ENCODE assay signal across 9 cellular contexts in genomic region chr5:55226027-55226933, GRCh38. TPM values are rescaled to one million over a fixed set of nuclear protein-coding genes. Genes with fewer than 3 reads are reported as not detected.
DNase-seq lines count a peak whose midpoint lies in the region; ATAC-seq and TF ChIP-seq lines count a peak whose summit lies in the region.
"Had no signal": no experiment of that assay in that cellular context is flagged by ENCODE, and none has a peak within 500 bp of the region (broad histone marks: within the 10 kb centered on the region; RNA-seq: fewer than 3 reads in every experiment).

No MANE protein-coding gene starts in this region.

- ATAC-seq in HG02678 (IDR thresholded peaks at IDR 0.05; ENCODE audit: unreplicated experiment) (peak; percentile 54), right lobe of liver (peak; percentile 50 to 57 (median 54))
- peak; percentile 61 for ATAC-seq in central memory CD8-positive, alpha-beta T cell (replicated peaks; ENCODE audit: extremely low read depth, poor library complexity, severe bottlenecking)
- ATAC-seq in stimulated activated naive CD8-positive, alpha-beta T cell treated with anti-CD3 and anti-CD28 coated beads, Interleukin-15, amount 100 ng/mL, for 72 hours: peak; percentile 81

- no peak overlapping the region for H3K27ac ChIP-seq in right lobe of liver

- H3K36me3 Mint-ChIP-seq in T-helper 2 cell treated with Interferon-gamma antibody and Interleukin-4, amounts not matched to agents 5 μg/mL and 100 μg/mL, for 36 hours (ENCODE audit: low read depth): no peaks in the 10 kb centered on the region
- peaks cover 8% of the 10 kb centered on the region for H3K36me3 Mint-ChIP-seq in central memory CD8-positive, alpha-beta T cell (ENCODE audit: insufficient read depth)

- peak overlapping the region; percentile 5 to 37 (median 30) for H3K4me3 ChIP-seq in right lobe of liver

- peak overlapping the region; percentile 64 for H3K4me3 Mint-ChIP-seq in T-helper 2 cell treated with Interferon-gamma antibody and Interleukin-4, amounts not matched to agents 5 μg/mL and 100 μg/mL, for 36 hours
- peak overlapping the region; percentile 72 for H3K4me3 Mint-ChIP-seq in central memory CD8-positive, alpha-beta T cell
- H3K4me3 Mint-ChIP-seq in stimulated activated naive CD8-positive, alpha-beta T cell treated with anti-CD3 and anti-CD28 coated beads, Interleukin-15, amount 100 ng/mL, for 72 hours: peak overlapping the region; percentile 82 to 84

- no peaks in the 10 kb centered on the region for H3K36me3 ChIP-seq in right lobe of liver

- H3K27me3 Mint-ChIP-seq in T-helper 2 cell treated with Interferon-gamma antibody and Interleukin-4, amounts not matched to agents 5 μg/mL and 100 μg/mL, for 36 hours (ENCODE audit: low read depth): peaks cover 88% of the 10 kb centered on the region
- H3K27me3 Mint-ChIP-seq in central memory CD8-positive, alpha-beta T cell: peaks cover 92% of the 10 kb centered on the region
- peaks cover 94% of the 10 kb centered on the region for H3K27me3 Mint-ChIP-seq in stimulated activated naive CD8-positive, alpha-beta T cell treated with anti-CD3 and anti-CD28 coated beads, Interleukin-15, amount 100 ng/mL, for 72 hours

- H3K4me1 ChIP-seq in right lobe of liver: peaks cover 0 to 17% (median 0%) of the 10 kb centered on the region in 4 donors

- no peak for TF ChIP-seq POLR2A in right lobe of liver (IDR thresholded peaks at IDR 0.05)

- WGBS in right lobe of liver (ENCODE audit: insufficient coverage, low coverage, low lambda C conversion rate, missing lambda C conversion rate): 15% methylated on average over 12 of the region's 54 CpGs

- no peaks in the 10 kb centered on the region for H3K9me3 ChIP-seq in right lobe of liver

- DNase-seq in NCI-H510A treated with DMSO at 0.1 percent for 48 hours (lab: John Stamatoyannopoulos, UW) (peak; percentile 26), NCI-H510A (lab: John Stamatoyannopoulos, UW) (no peak), NCI-H128 (lab: John Stamatoyannopoulos, UW; ENCODE audit: unreplicated experiment) (peak; percentile 24), right lobe of liver (peak in 1 of 3 donors; percentile 37)
- peak; percentile 56 for DNase-seq in T-helper 2 cell treated with Interferon-gamma antibody and Interleukin-4, amounts not matched to agents 5 μg/mL and 100 μg/mL, for 36 hours (ENCODE audit: low spot score)
- no peak for DNase-seq in central memory CD8-positive, alpha-beta T cell (ENCODE audit: low spot score in 2 of 2)
- peak; percentile 84 for DNase-seq in stimulated activated naive CD8-positive, alpha-beta T cell treated with anti-CD3 and anti-CD28 coated beads, Interleukin-15, amount 100 ng/mL, for 72 hours

- no peaks in the 10 kb centered on the region for H3K9me3 Mint-ChIP-seq in T-helper 2 cell treated with Interferon-gamma antibody and Interleukin-4, amounts not matched to agents 5 μg/mL and 100 μg/mL, for 36 hours
- no peaks in the 10 kb centered on the region for H3K9me3 Mint-ChIP-seq in central memory CD8-positive, alpha-beta T cell
- no peaks in the 10 kb centered on the region for H3K9me3 Mint-ChIP-seq in stimulated activated naive CD8-positive, alpha-beta T cell treated with anti-CD3 and anti-CD28 coated beads, Interleukin-15, amount 100 ng/mL, for 72 hours

- H3K27me3 ChIP-seq in right lobe of liver: peaks cover 0 to 87% of the 10 kb centered on the region in 2 donors

- H3K27ac Mint-ChIP-seq in T-helper 2 cell treated with Interferon-gamma antibody and Interleukin-4, amounts not matched to agents 5 μg/mL and 100 μg/mL, for 36 hours: peak overlapping the region; percentile 39
- H3K27ac Mint-ChIP-seq in central memory CD8-positive, alpha-beta T cell (ENCODE audit: low read depth): no peak overlapping the region
- no peak overlapping the region for H3K27ac Mint-ChIP-seq in stimulated activated naive CD8-positive, alpha-beta T cell treated with anti-CD3 and anti-CD28 coated beads, Interleukin-15, amount 100 ng/mL, for 72 hours

- H3K4me1 Mint-ChIP-seq in T-helper 2 cell treated with Interferon-gamma antibody and Interleukin-4, amounts not matched to agents 5 μg/mL and 100 μg/mL, for 36 hours (ENCODE audit: low read depth): peaks cover 32% of the 10 kb centered on the region
- H3K4me1 Mint-ChIP-seq in central memory CD8-positive, alpha-beta T cell: peaks cover 32% of the 10 kb centered on the region
- peaks cover 66% of the 10 kb centered on the region for H3K4me1 Mint-ChIP-seq in stimulated activated naive CD8-positive, alpha-beta T cell treated with anti-CD3 and anti-CD28 coated beads, Interleukin-15, amount 100 ng/mL, for 72 hours

- TF ChIP-seq CTCF in right lobe of liver (IDR thresholded peaks at IDR 0.05): peak; percentile 22 to 44 (median 30)

- intact Hi-C loops in right lobe of liver (cut with DNase I): no loop called here

RNA-seq across cellular contexts. Expression of gene MCIDAS, which starts 0.8 kb away (rescaled TPM):
- not detected for total RNA-seq in right lobe of liver

RNA-seq across cellular contexts. Expression of gene CCNO, which starts 7.1 kb away (rescaled TPM):
- under 1 TPM in 2 of 6 experiments, not detected in 4; 0.31 to 0.75 TPM for total RNA-seq in right lobe of liver

RNA-seq across cellular contexts. Expression of gene CDC20B, which starts 53.3 kb away (rescaled TPM):
- not detected for total RNA-seq in right lobe of liver
- total RNA-seq: renal cortical epithelial cell had no signal

Comparison
In these comparisons a context has a peak if more than half of its experiments do, and no peak if none do; other contexts are left out.
1. DNase-seq: peak in NCI-H510A treated with DMSO at 0.1 percent for 48 hours (single experiment), NCI-H128 (single experiment), T-helper 2 cell treated with Interferon-gamma antibody and Interleukin-4, amounts not matched to agents 5 μg/mL and 100 μg/mL, for 36 hours (single experiment) and stimulated activated naive CD8-positive, alpha-beta T cell treated with anti-CD3 and anti-CD28 coated beads, Interleukin-15, amount 100 ng/mL, for 72 hours (2 of 2); none in NCI-H510A (single experiment) and central memory CD8-positive, alpha-beta T cell (0 of 2).
2. Peak in every context shown above with its lines, with median percentiles within 50 percentile points of each other: ATAC-seq and H3K4me3 Mint-ChIP-seq.